ENCODE assay signal across 1 cellular context in the genomic region with DNA sequence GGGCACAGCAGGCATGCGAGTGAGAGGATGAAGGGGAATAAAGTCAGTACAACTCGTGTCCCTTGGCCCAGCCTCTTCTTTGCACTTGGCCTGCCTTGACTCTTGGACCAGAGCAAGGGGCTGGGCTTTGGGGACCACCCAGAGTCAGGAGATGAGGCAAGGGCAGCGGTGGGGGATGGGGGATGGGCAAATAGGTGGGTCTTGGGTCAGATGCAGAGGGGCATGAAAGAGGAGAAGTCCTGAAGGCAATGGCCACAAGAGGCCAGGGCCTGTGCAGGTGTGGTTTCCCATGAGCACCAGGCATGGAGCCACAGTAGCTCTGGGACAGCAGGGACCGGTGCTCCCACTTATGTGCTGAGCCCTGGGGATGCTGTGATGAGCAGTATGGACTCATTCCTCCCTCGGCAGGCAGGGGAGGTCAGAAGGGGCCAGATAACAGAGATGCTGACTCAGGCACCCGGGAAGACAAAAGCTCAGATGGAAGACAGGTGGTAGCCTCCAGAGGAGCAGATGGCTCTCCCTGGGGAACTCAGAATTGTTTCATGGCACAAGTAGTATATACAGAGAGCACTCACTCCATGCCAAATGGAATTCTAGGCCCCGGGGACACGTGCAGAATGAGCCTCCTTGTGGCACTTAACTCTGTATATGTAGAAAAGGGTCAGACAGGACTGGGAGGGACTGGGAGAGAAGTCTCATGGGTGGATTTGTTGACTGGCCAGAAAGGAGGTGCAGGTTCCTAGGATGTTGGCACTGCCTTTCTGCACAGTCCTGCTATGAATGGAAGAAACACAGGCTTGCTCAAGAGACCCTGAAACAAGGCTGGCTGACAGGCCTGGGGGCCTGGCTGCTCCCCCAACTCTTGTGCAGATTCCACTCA.
TF ChIP-seq lines count a peak whose summit lies in the region.

No MANE protein-coding gene starts in this region.

TF ChIP-seq in SK-N-SH treated with all-trans-retinoic acid at 6 μM for 48 hours, 23 proteins besides CTCF, POLR2A, EP300 and RAD21 (continued from another document):
- TF ChIP-seq ARNTL (CRISPR knock-in tag; IDR thresholded peaks at IDR 0.05; ENCODE audit: borderline replicate concordance, low read depth) (no peak), ISL1 (CRISPR knock-in tag; IDR thresholded peaks at IDR 0.05) (no peak), BACH2 (CRISPR knock-in tag; IDR thresholded peaks at IDR 0.05; ENCODE audit: borderline replicate concordance) (no peak), OSR1 (CRISPR knock-in tag; IDR thresholded peaks at IDR 0.05) (no peak), GLIS3 (CRISPR knock-in tag; IDR thresholded peaks at IDR 0.05) (no peak), ZFP30 (CRISPR knock-in tag; IDR thresholded peaks at IDR 0.05) (no peak), TOX (CRISPR knock-in tag; IDR thresholded peaks at IDR 0.05; ENCODE audit: borderline replicate concordance) (no peak), ZC3H10 (CRISPR knock-in tag; IDR thresholded peaks at IDR 0.05) (no peak), ZFP3 (CRISPR knock-in tag; IDR thresholded peaks at IDR 0.05) (no peak)
- TF ChIP-seq, protein P1, sequence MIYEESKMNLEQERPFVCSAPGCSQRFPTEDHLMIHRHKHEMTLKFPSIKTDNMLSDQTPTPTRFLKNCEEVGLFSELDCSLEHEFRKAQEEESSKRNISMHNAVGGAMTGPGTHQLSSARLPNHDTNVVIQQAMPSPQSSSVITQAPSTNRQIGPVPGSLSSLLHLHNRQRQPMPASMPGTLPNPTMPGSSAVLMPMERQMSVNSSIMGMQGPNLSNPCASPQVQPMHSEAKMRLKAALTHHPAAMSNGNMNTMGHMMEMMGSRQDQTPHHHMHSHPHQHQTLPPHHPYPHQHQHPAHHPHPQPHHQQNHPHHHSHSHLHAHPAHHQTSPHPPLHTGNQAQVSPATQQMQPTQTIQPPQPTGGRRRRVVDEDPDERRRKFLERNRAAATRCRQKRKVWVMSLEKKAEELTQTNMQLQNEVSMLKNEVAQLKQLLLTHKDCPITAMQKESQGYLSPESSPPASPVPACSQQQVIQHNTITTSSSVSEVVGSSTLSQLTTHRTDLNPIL (CRISPR knock-in tag; IDR thresholded peaks at IDR 0.05; ENCODE audit: low read depth) = no peak
- TF ChIP-seq, protein P2, sequence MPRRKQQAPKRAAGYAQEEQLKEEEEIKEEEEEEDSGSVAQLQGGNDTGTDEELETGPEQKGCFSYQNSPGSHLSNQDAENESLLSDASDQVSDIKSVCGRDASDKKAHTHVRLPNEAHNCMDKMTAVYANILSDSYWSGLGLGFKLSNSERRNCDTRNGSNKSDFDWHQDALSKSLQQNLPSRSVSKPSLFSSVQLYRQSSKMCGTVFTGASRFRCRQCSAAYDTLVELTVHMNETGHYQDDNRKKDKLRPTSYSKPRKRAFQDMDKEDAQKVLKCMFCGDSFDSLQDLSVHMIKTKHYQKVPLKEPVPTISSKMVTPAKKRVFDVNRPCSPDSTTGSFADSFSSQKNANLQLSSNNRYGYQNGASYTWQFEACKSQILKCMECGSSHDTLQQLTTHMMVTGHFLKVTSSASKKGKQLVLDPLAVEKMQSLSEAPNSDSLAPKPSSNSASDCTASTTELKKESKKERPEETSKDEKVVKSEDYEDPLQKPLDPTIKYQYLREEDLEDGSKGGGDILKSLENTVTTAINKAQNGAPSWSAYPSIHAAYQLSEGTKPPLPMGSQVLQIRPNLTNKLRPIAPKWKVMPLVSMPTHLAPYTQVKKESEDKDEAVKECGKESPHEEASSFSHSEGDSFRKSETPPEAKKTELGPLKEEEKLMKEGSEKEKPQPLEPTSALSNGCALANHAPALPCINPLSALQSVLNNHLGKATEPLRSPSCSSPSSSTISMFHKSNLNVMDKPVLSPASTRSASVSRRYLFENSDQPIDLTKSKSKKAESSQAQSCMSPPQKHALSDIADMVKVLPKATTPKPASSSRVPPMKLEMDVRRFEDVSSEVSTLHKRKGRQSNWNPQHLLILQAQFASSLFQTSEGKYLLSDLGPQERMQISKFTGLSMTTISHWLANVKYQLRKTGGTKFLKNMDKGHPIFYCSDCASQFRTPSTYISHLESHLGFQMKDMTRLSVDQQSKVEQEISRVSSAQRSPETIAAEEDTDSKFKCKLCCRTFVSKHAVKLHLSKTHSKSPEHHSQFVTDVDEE (CRISPR knock-in tag; IDR thresholded peaks at IDR 0.05) = no peak
TF ChIP-seq in SK-N-SH treated with all-trans-retinoic acid at 6 μM for 48 hours: peak in this region for 0.
